8 cellular contexts compared by ENCODE assay signal in genomic region chr10:119090968-119091367, GRCh38. TPM values are rescaled to one million over a fixed set of nuclear protein-coding genes. Genes with fewer than 3 reads are reported as not detected.
A peak's percentile ranks its signal among the peaks of the same experiment; 100 is the strongest.
DNase-seq lines count a peak whose midpoint lies in the region; ATAC-seq and TF ChIP-seq lines count a peak whose summit lies in the region.

No MANE protein-coding gene starts in this region.

- no TSS peak for BruUV-seq in HCT116 (replicated peaks; lab: Mats Ljungman, UMichigan)

- H3K36me3 ChIP-seq in ACC112 (ENCODE audit: insufficient read depth, low read length) (no peaks in the 10 kb centered on the region), HCT116 (ENCODE audit: control insufficient read depth in 1 of 2, insufficient read depth in 2 of 2, low read length in 2 of 2) (no peaks in the 10 kb centered on the region), thyroid gland (no peaks in the 10 kb centered on the region)

- H3K27ac ChIP-seq in ACC112 (ENCODE audit: low read depth, low read length), result peak overlapping the region; percentile 4; the same call in 1 of the 2 replicates
- no peak overlapping the region for H3K27ac ChIP-seq in HCT116 (ENCODE audit: low read depth, low read length)
- no peak overlapping the region for H3K27ac ChIP-seq in thyroid gland

- H3K9me3 ChIP-seq in HCT116 (ENCODE audit: control insufficient read depth in 1 of 2, insufficient read depth in 1 of 2, low read depth in 1 of 2, low read length in 2 of 2), result no peaks in the 10 kb centered on the region
- H3K9me3 ChIP-seq in thyroid gland, result no peaks in the 10 kb centered on the region

- H3K9me2 ChIP-seq in HCT116 (ENCODE audit: insufficient read depth), result no peaks in the 10 kb centered on the region

- H3K79me2 ChIP-seq in ACC112 (ENCODE audit: control insufficient read depth, insufficient read depth, low read length, unreplicated experiment) (no peaks in the 10 kb centered on the region), HCT116 (ENCODE audit: insufficient read depth, low read length) (no peaks in the 10 kb centered on the region)

- H3K27me3 ChIP-seq in ACC112 (ENCODE audit: insufficient read depth, low read length) (no peaks in the 10 kb centered on the region), HCT116 (ENCODE audit: insufficient read depth, low read length) (no peaks in the 10 kb centered on the region), thyroid gland (no peaks in the 10 kb centered on the region)

- TF ChIP-seq RAD21 in HCT116 (IDR thresholded peaks at IDR 0.05; ENCODE audit: low read depth), result no peak

- H3K4me2 ChIP-seq in HCT116 (ENCODE audit: low read length), result peak overlapping the region; percentile 55

- TF ChIP-seq POLR2A in HCT116 (IDR thresholded peaks at IDR 0.05; ENCODE audit: borderline replicate concordance, extremely low read depth, insufficient read depth, insufficient read length) (no peak), erythroblast (IDR thresholded peaks at IDR 0.05; ENCODE audit: low read length) (peak; percentile 62), thyroid gland (IDR thresholded peaks at IDR 0.05) (no peak)

- CTCF ChIA-PET in HCT116 (lab: Charles Lee), result no interaction called here

- H3K4me3 ChIP-seq in ACC112 (ENCODE audit: low read depth, low read length) (no peak overlapping the region), HCT116 (replicated peaks in 1 of 2; ENCODE audit: low read depth in 1 of 2, low read length in 2 of 2) (peak overlapping the region in 1 of 2 experiments; percentile 3; a peak in 1 of 4 replicates), thyroid gland (replicated peaks in 1 of 3) (no peak overlapping the region)

- no peak for TF ChIP-seq CTCF in HCT116 (IDR thresholded peaks at IDR 0.05 in 2 of 3, conservative IDR thresholded peaks at IDR 0.05 in 1 of 3; ENCODE audit: borderline replicate concordance in 1 of 3, insufficient read depth in 1 of 3, low read depth in 2 of 3, low read length in 2 of 3)
- TF ChIP-seq CTCF in thyroid gland (IDR thresholded peaks at IDR 0.05), result no peak

- DNase-seq in HCT116 (ENCODE audit: low read depth, low spot score) (peak; percentile 56), T-helper 1 cell (peak; percentile 16 to 91 (median 47)), erythroblast (lab: John Stamatoyannopoulos, UW) (peak; percentile 84 to 96), thyroid gland (no peak), NCI-H1105 treated with DMSO at 0.1 percent for 48 hours (lab: John Stamatoyannopoulos, UW) (no peak), NCI-H1417 treated with DMSO at 0.1 percent for 48 hours (lab: John Stamatoyannopoulos, UW) (no peak), DMS114 treated with DMSO at 0.1 percent for 48 hours (lab: John Stamatoyannopoulos, UW; ENCODE audit: unreplicated experiment) (no peak)

- no peaks in the 10 kb centered on the region for H4K20me1 ChIP-seq in HCT116 (ENCODE audit: insufficient read depth)

- H3K4me1 ChIP-seq in ACC112 (ENCODE audit: control insufficient read depth, insufficient read depth, low read length, unreplicated experiment) (peaks cover 8% of the 10 kb centered on the region), HCT116 (ENCODE audit: control insufficient read depth in 1 of 2, insufficient read depth in 2 of 2, low read length in 2 of 2) (peaks cover 6 to 15% of the 10 kb centered on the region in 2 experiments; a peak in 3 of 4 replicates), thyroid gland (no peaks in the 10 kb centered on the region)

- H3K9ac ChIP-seq in HCT116 (ENCODE audit: low read length), result no peak overlapping the region

- H2AFZ ChIP-seq in ACC112 (ENCODE audit: low read length, unreplicated experiment) (no peak overlapping the region), HCT116 (ENCODE audit: low read depth, low read length, poor library complexity, severe bottlenecking) (peak overlapping the region; percentile 66)

- 77 to 92% methylated on average over 5 of the region's 5 CpGs for WGBS in thyroid gland, 2 donors

- intact Hi-C loops in HCT116 (cut with micrococcal nuclease) (no loop called here), thyroid gland (cut with DNase I) (no loop called here)

- POLR2A ChIA-PET in HCT116 (lab: Charles Lee), result interaction anchor here (1.6 kb wide), 1 partner anchor 13 kb away, joined by 5 read pairs; the partner anchor contains the start of gene DENND10

- ATAC-seq in HCT116, result peak; percentile 85

- RAD21 ChIA-PET in HCT116 (lab: Charles Lee; ENCODE audit: low non-redundant PET in 1 of 2, low total read pairs in 2 of 2, uncharacterized antibody in 2 of 2, unreplicated experiment in 2 of 2), result no interaction called here

TF ChIP-seq in HCT116, 20 proteins besides CTCF, POLR2A, EP300 and RAD21:
- TF ChIP-seq SP1 (IDR thresholded peaks at IDR 0.05; ENCODE audit: low read depth) (peak; percentile 41), EZH2phosphoT487 (IDR thresholded peaks at IDR 0.05; ENCODE audit: borderline replicate concordance) (no peak), JUND (IDR thresholded peaks at IDR 0.05) (0 out of 2 replicates have a peak, but pooled peaks have one; percentile 24), CBX3 (IDR thresholded peaks at IDR 0.05; ENCODE audit: low read depth) (peak; percentile 56; the same call in 1 of the 2 replicates)
- TF ChIP-seq, protein P1, sequence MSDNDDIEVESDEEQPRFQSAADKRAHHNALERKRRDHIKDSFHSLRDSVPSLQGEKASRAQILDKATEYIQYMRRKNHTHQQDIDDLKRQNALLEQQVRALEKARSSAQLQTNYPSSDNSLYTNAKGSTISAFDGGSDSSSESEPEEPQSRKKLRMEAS (IDR thresholded peaks at IDR 0.05), result peak; percentile 37; the same call in 1 of the 2 replicates

RNA-seq across cellular contexts. Expression of gene EIF3A, which starts 10.4 kb away (rescaled TPM):
- total RNA-seq in HCT116 (2021; ENCODE audit: unreplicated experiment), result 271 TPM
- 137 and 168 TPM in 2 replicates for polyA plus RNA-seq in HCT116 (2012)
- 100 to 1,000 TPM in 2 of 4 donors, 10 to 100 TPM in 2; 85.6 to 113 (median 102) TPM for total RNA-seq in thyroid gland

RNA-seq across cellular contexts. Expression of gene DENND10, which starts 12.9 kb away (rescaled TPM):
- 47.5 TPM for total RNA-seq in HCT116 (2021; ENCODE audit: unreplicated experiment)
- polyA plus RNA-seq in HCT116 (2012), result 28.2 and 32.2 TPM in 2 replicates
- 10 to 100 TPM; 46.4 to 55.3 (median 53.1) TPM for total RNA-seq in thyroid gland

Comparison
In these comparisons a context has a peak if more than half of its experiments do, and no peak if none do; other contexts are left out.
1. DNase-seq: peak in HCT116 (single experiment), T-helper 1 cell (5 of 5) and erythroblast (2 of 2); none in thyroid gland (0 of 2), NCI-H1105 treated with DMSO at 0.1 percent for 48 hours (single experiment), NCI-H1417 treated with DMSO at 0.1 percent for 48 hours (single experiment) and DMS114 treated with DMSO at 0.1 percent for 48 hours (single experiment).